Comparison of ENCODE assay signal across 20 cellular contexts in the genomic region with DNA sequence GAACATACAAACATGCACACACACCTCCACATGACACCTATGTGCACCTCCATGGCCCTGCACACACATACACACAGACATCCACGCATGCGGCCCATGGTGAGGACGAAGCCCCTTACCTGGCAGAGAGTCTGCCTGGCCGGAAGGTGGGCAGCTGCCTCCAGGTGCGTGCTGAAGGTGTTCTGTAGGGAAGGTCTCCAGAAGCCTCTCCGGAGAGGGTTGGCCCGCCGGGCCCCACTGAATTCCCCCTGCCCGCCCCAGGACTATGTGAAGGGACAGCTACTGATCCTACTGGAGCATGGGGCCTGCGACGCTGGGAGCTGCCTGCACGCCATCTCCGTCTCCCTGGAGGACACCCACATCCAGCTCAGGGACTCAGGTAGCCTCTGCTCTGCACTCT. TPM values are rescaled to one million over a fixed set of nuclear protein-coding genes. Genes with fewer than 3 reads are reported as not detected.
DNase-seq lines count a peak whose midpoint lies in the region; ATAC-seq and TF ChIP-seq lines count a peak whose summit lies in the region.
"Had no signal": no experiment of that assay in that cellular context is flagged by ENCODE, and none has a peak within 500 bp of the region (broad histone marks: within the 10 kb centered on the region; RNA-seq: fewer than 3 reads in every experiment).

No MANE protein-coding gene starts in this region.

- no peak overlapping the region for H3K4me3 ChIP-seq in right atrium auricular region
- H3K4me3 ChIP-seq in left ventricle myocardium inferior = no peak overlapping the region
- no peak overlapping the region for H3K4me3 ChIP-seq in neural progenitor cell
- H3K4me3 ChIP-seq: A549; BLaER1 treated with 17β-estradiol and CSF1 and Interleukin-3, amounts not matched to agents 10 nM and 100 nM had no signal

- H3K9me3 Mint-ChIP-seq in neural progenitor cell = no peaks in the 10 kb centered on the region
- H3K9me3 Mint-ChIP-seq: CD4-positive, alpha-beta T cell; CD8-positive, alpha-beta T cell had no signal

- H3K9me3 ChIP-seq in right atrium auricular region (no peaks in the 10 kb centered on the region), left ventricle myocardium inferior (replicated peaks) (no peaks in the 10 kb centered on the region), neural progenitor cell (ENCODE audit: low read depth) (no peaks in the 10 kb centered on the region)
- H3K9me3 ChIP-seq: A549; BLaER1 treated with 17β-estradiol and CSF1 and Interleukin-3, amounts not matched to agents 10 nM and 100 nM; Caco-2 had no signal

- H3K27me3 Mint-ChIP-seq in neural progenitor cell (ENCODE audit: insufficient read depth, low read depth) = peaks cover 15% of the 10 kb centered on the region
- H3K27me3 Mint-ChIP-seq: B cell; CD4-positive, alpha-beta T cell had no signal

- peak; percentile 65 for DNase-seq in Right ventricle myocardium inferior (ENCODE audit: missing footprints)
- no peak for DNase-seq in right atrium auricular region (ENCODE audit: low spot score)
- peak; percentile 21 for DNase-seq in left ventricle myocardium superior
- no peak for DNase-seq in left ventricle myocardium inferior
- DNase-seq in neural progenitor cell (ENCODE audit: low spot score) = no peak
- DNase-seq in SHP77 (lab: John Stamatoyannopoulos, UW) = no peak
- DNase-seq: AML-193; Caco-2; Calu3; CD4-positive, alpha-beta T cell; DMS79 treated with DMSO at 0.1 percent for 48 hours; GF-D8 had no signal

- H3K4me1 ChIP-seq in right atrium auricular region (peaks cover 0 to 2% of the 10 kb centered on the region in 2 donors), left ventricle myocardium inferior (peaks cover 13% of the 10 kb centered on the region), neural progenitor cell (peaks cover 6% of the 10 kb centered on the region)
- H3K4me1 ChIP-seq: A549, Caco-2 had no signal

- no peak for ATAC-seq in Right ventricle myocardium inferior
- no peak for ATAC-seq in left ventricle myocardium superior
- ATAC-seq in GM21619 (IDR thresholded peaks at IDR 0.05; ENCODE audit: unreplicated experiment) = no peak
- ATAC-seq: A549; CD8-positive, alpha-beta T cell had no signal

- H3K79me2 ChIP-seq in neural progenitor cell (ENCODE audit: low read depth) = no peaks in the 10 kb centered on the region

- no peaks in the 10 kb centered on the region for H3K27me3 ChIP-seq in right atrium auricular region
- peaks cover 14% of the 10 kb centered on the region for H3K27me3 ChIP-seq in left ventricle myocardium inferior (ENCODE audit: low read depth)
- peaks cover 12% of the 10 kb centered on the region for H3K27me3 ChIP-seq in neural progenitor cell
- H3K27me3 ChIP-seq: BLaER1 treated with 17β-estradiol and CSF1 and Interleukin-3, amounts not matched to agents 10 nM and 100 nM had no signal

- intact Hi-C loops in Right ventricle myocardium inferior (cut with DNase I) (no loop called here), left ventricle myocardium superior (cut with micrococcal nuclease) (no loop called here), left ventricle myocardium inferior (cut with micrococcal nuclease) (no loop called here)

- H3K27ac Mint-ChIP-seq in neural progenitor cell = peak overlapping the region; percentile 63
- H3K27ac Mint-ChIP-seq: B cell; CD4-positive, alpha-beta T cell; CD8-positive, alpha-beta T cell had no signal

- no peaks in the 10 kb centered on the region for H3F3A ChIP-seq in neural progenitor cell (ENCODE audit: low read depth)

- no peak overlapping the region for H3K27ac ChIP-seq in right atrium auricular region
- no peak overlapping the region for H3K27ac ChIP-seq in left ventricle myocardium inferior (replicated peaks)
- no peak overlapping the region for H3K27ac ChIP-seq in neural progenitor cell
- H3K27ac ChIP-seq: 22Rv1; A549; BLaER1 treated with 17β-estradiol and CSF1 and Interleukin-3, amounts not matched to agents 10 nM and 100 nM; C4-2B had no signal

- H3K4me3 Mint-ChIP-seq in neural progenitor cell = no peak overlapping the region
- H3K4me3 Mint-ChIP-seq: B cell; CD4-positive, alpha-beta T cell; CD8-positive, alpha-beta T cell had no signal

- no peaks in the 10 kb centered on the region for H4K20me1 ChIP-seq in neural progenitor cell (ENCODE audit: low read depth)

- TF ChIP-seq CTCF in right atrium auricular region (IDR thresholded peaks at IDR 0.05) = no peak
- TF ChIP-seq CTCF in left ventricle myocardium inferior (IDR thresholded peaks at IDR 0.05; ENCODE audit: borderline replicate concordance) = no peak
- no peak for TF ChIP-seq CTCF in neural progenitor cell (IDR thresholded peaks at IDR 0.05)

- H3K36me3 Mint-ChIP-seq in neural progenitor cell = no peaks in the 10 kb centered on the region
- H3K36me3 Mint-ChIP-seq: CD8-positive, alpha-beta T cell had no signal

- no peak overlapping the region for H2AFZ ChIP-seq in neural progenitor cell (replicated peaks)

- no peak overlapping the region for H3K9ac ChIP-seq in neural progenitor cell
- H3K9ac ChIP-seq: BLaER1 treated with 17β-estradiol and CSF1 and Interleukin-3, amounts not matched to agents 10 nM and 100 nM had no signal

- H3K4me1 Mint-ChIP-seq in neural progenitor cell = peaks cover 9% of the 10 kb centered on the region

- H3K36me3 ChIP-seq in right atrium auricular region (no peaks in the 10 kb centered on the region), left ventricle myocardium inferior (no peaks in the 10 kb centered on the region), neural progenitor cell (no peaks in the 10 kb centered on the region)
- H3K36me3 ChIP-seq: BLaER1 treated with 17β-estradiol and CSF1 and Interleukin-3, amounts not matched to agents 10 nM and 100 nM had no signal

- H3K4me2 ChIP-seq in neural progenitor cell = no peak overlapping the region
- H3K4me2 ChIP-seq: A549 had no signal

RNA-seq across cellular contexts. Expression of a gene that starts 8.5 kb away (rescaled TPM):
- total RNA-seq in Right ventricle myocardium inferior = 7.0 TPM
- total RNA-seq in right atrium auricular region = 10 to 100 TPM in 1 of 2 donors, 1 to 10 TPM in 1; 3.2 to 11.0 TPM
- 7.8 TPM for total RNA-seq in left ventricle myocardium superior
- 5.2 TPM for total RNA-seq in left ventricle myocardium inferior
- total RNA-seq in neural progenitor cell (ENCODE audit: low replicate concordance) = 0.17 and 1.7 TPM in 2 replicates
- total RNA-seq: A172 had no signal

RNA-seq across cellular contexts. Expression of a gene that starts 56.3 kb away (rescaled TPM):
- 10.1 TPM for total RNA-seq in Right ventricle myocardium inferior
- total RNA-seq in right atrium auricular region = 10 to 100 TPM in 1 of 2 donors, 1 to 10 TPM in 1; 7.0 to 11.0 TPM
- total RNA-seq in left ventricle myocardium superior = 9.5 TPM
- total RNA-seq in left ventricle myocardium inferior = 10.4 TPM
- 5.9 and 12.6 TPM in 2 replicates for total RNA-seq in neural progenitor cell (ENCODE audit: low replicate concordance)

Comparison
In these comparisons a context has a peak if more than half of its experiments do, and no peak if none do; other contexts are left out.
1. DNase-seq: peak in Right ventricle myocardium inferior (single experiment) and left ventricle myocardium superior (single experiment); none in right atrium auricular region (single experiment), left ventricle myocardium inferior (single experiment), neural progenitor cell (single experiment) and SHP77 (0 of 2).